9 cellular contexts compared by ENCODE assay signal in the genomic region with DNA sequence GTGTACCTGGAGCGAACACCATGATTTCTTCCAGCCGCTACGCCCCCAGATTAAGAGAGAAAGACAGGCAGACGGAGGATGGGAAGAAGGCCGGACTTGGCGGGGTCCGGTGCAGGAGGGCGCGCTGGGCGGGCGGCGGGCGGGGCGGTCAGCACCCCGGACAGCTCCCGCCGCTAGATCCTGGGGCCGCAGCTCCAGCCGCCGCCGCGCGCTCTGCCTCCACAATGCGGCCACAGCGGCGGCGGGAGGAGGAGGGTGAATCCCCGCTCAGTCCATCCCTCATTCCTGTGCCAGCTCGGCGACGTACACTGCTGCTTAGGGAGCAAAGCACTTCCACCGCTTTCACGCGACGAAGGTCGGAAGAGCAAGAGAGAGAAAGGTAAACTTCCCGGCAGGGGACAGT. TPM values are rescaled to one million over a fixed set of nuclear protein-coding genes. Genes with fewer than 3 reads are reported as not detected.
DNase-seq lines count a peak whose midpoint lies in the region; ATAC-seq and TF ChIP-seq lines count a peak whose summit lies in the region.
"Had no signal": no experiment of that assay in that cellular context is flagged by ENCODE, and none has a peak within 500 bp of the region (broad histone marks: within the 10 kb centered on the region; RNA-seq: fewer than 3 reads in every experiment).

A gene with protein sequence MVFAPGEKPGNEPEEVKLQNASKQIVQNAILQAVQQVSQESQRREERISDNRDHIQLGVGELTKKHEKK (minus strand): TSS at position 226 of the 403 bp plus-strand sequence. CDS start 204 bp downstream, at position 22.

- DNase-seq in stimulated activated CD4-positive, alpha-beta T cell treated with anti-CD3 and anti-CD28 coated beads, Interleukin-12 subunit alpha, Interleukin-12 subunit beta, amount 100 ng/mL, for 4 hours, result peak; percentile 22
- no peak for DNase-seq in stimulated activated CD4-positive, alpha-beta T cell treated with anti-CD3 and anti-CD28 coated beads, Interleukin-1b, Interleukin-23, amount 100 ng/mL, for 48 hours
- no peak for DNase-seq in activated CD4-positive, alpha-beta T cell treated with anti-CD3 and anti-CD28 coated beads, Interleukin-2, amount 10 ng/mL, durations not matched to agents 7 days and 5 days
- DNase-seq in foreskin melanocyte (peak; percentile 26), omental fat pad (ENCODE audit: low spot score) (no peak)
- DNase-seq: naive B cell had no signal

- H3K4me1 Mint-ChIP-seq in activated CD4-positive, alpha-beta T cell treated with anti-CD3 and anti-CD28 coated beads, Interleukin-2, amount 10 ng/mL, durations not matched to agents 7 days and 5 days, result peaks cover 5% of the 10 kb centered on the region

- no peaks in the 10 kb centered on the region for H3K9me3 Mint-ChIP-seq in activated CD4-positive, alpha-beta T cell treated with anti-CD3 and anti-CD28 coated beads, Interleukin-2, amount 10 ng/mL, durations not matched to agents 7 days and 5 days

- no peak for TF ChIP-seq CTCF in omental fat pad (IDR thresholded peaks at IDR 0.05)

- H3K27ac Mint-ChIP-seq in activated CD4-positive, alpha-beta T cell treated with anti-CD3 and anti-CD28 coated beads, Interleukin-2, amount 10 ng/mL, durations not matched to agents 7 days and 5 days, result no peak within 1 kb of the TSS

- peaks cover 55% of the 10 kb centered on the region for H3K27me3 Mint-ChIP-seq in activated CD4-positive, alpha-beta T cell treated with anti-CD3 and anti-CD28 coated beads, Interleukin-2, amount 10 ng/mL, durations not matched to agents 7 days and 5 days

- peak; percentile 78 for ATAC-seq in omental fat pad (ENCODE audit: low FRiP score)
- no peak for ATAC-seq in GM18909 (IDR thresholded peaks at IDR 0.05; ENCODE audit: poor library complexity, unreplicated experiment)
- no peak for ATAC-seq in GM21528 (IDR thresholded peaks at IDR 0.05; ENCODE audit: low FRiP score, unreplicated experiment)
- ATAC-seq in GM21576 (IDR thresholded peaks at IDR 0.05; ENCODE audit: unreplicated experiment), result no peak

- peak within 1 kb of the TSS; percentile 14 for H3K4me3 Mint-ChIP-seq in activated CD4-positive, alpha-beta T cell treated with anti-CD3 and anti-CD28 coated beads, Interleukin-2, amount 10 ng/mL, durations not matched to agents 7 days and 5 days

- no peaks in the 10 kb centered on the region for H3K36me3 Mint-ChIP-seq in activated CD4-positive, alpha-beta T cell treated with anti-CD3 and anti-CD28 coated beads, Interleukin-2, amount 10 ng/mL, durations not matched to agents 7 days and 5 days (ENCODE audit: low read depth)

- CTCF ChIA-PET in activated CD4-positive, alpha-beta T cell treated with anti-CD3 and anti-CD28 coated beads, Interleukin-2, amount 10 ng/mL, durations not matched to agents 7 days and 5 days (lab: Charles Lee), result interaction anchor here (1.0 kb wide), 1 partner anchor 18 kb away, joined by 3 read pairs; no protein-coding TSS in a partner anchor

- POLR2A ChIA-PET in activated CD4-positive, alpha-beta T cell treated with anti-CD3 and anti-CD28 coated beads, Interleukin-2, amount 10 ng/mL, durations not matched to agents 7 days and 5 days (lab: Charles Lee), result no interaction called here

RNA-seq across cellular contexts. Expression of the gene that starts here (rescaled TPM):
- total RNA-seq in activated CD4-positive, alpha-beta T cell treated with anti-CD3 and anti-CD28 coated beads, Interleukin-2, amount 10 ng/mL, durations not matched to agents 7 days and 5 days, result not detected
- total RNA-seq in omental fat pad, result not detected

Comparison
In these comparisons a context has a peak if more than half of its experiments do, and no peak if none do; other contexts are left out.
1. DNase-seq: peak in stimulated activated CD4-positive, alpha-beta T cell treated with anti-CD3 and anti-CD28 coated beads, Interleukin-12 subunit alpha, Interleukin-12 subunit beta, amount 100 ng/mL, for 4 hours (single experiment) and foreskin melanocyte (single experiment); none in stimulated activated CD4-positive, alpha-beta T cell treated with anti-CD3 and anti-CD28 coated beads, Interleukin-1b, Interleukin-23, amount 100 ng/mL, for 48 hours (single experiment), activated CD4-positive, alpha-beta T cell treated with anti-CD3 and anti-CD28 coated beads, Interleukin-2, amount 10 ng/mL, durations not matched to agents 7 days and 5 days (single experiment) and omental fat pad (single experiment).
2. Peak in ATAC-seq in omental fat pad; RNA of the gene not detected or under 1 TPM.